ENCODE assay signal across 35 cellular contexts in genomic region chr9:108600896-108601295, GRCh38.
DNase-seq lines count a peak whose midpoint lies in the region; ATAC-seq and TF ChIP-seq lines count a peak whose summit lies in the region.
"Had no signal": no experiment of that assay in that cellular context is flagged by ENCODE, and none has a peak within 500 bp of the region (broad histone marks: within the 10 kb centered on the region; RNA-seq: fewer than 3 reads in every experiment).

No MANE protein-coding gene starts in this region.

- H3K27me3 Mint-ChIP-seq in GM23338 (ENCODE audit: insufficient read depth, low read depth, poor library complexity) (no peaks in the 10 kb centered on the region), neural progenitor cell (ENCODE audit: insufficient read depth, low read depth) (peaks cover 8% of the 10 kb centered on the region)
- peaks cover 5% of the 10 kb centered on the region for H3K27me3 Mint-ChIP-seq in activated T-helper 17 cell treated with anti-CD3 and anti-CD28 coated beads, Interleukin-2, amount 50 U/mL, for 72 hours
- H3K27me3 Mint-ChIP-seq: B cell; CD4-positive, alpha-beta memory T cell; CD8-positive, alpha-beta memory T cell had no signal

- TF ChIP-seq CTCF in GM23338 (conservative IDR thresholded peaks at IDR 0.05; ENCODE audit: low read depth in 2 of 2) (no peak), neural progenitor cell (IDR thresholded peaks at IDR 0.05) (no peak)

- H3K9ac ChIP-seq in neural progenitor cell, result no peak overlapping the region
- H3K9ac ChIP-seq: BLaER1; BLaER1 treated with 17β-estradiol and CSF1 and Interleukin-3, amounts not matched to agents 10 nM and 100 nM had no signal

- H3K4me1 Mint-ChIP-seq in GM23338 (peaks cover 10% of the 10 kb centered on the region), neural progenitor cell (peaks cover 3% of the 10 kb centered on the region)
- H3K4me1 Mint-ChIP-seq in stimulated activated effector memory CD8-positive, alpha-beta T cell treated with anti-CD3 and anti-CD28 coated beads, Interleukin-12 subunit alpha, Interleukin-12 subunit beta, amount 100 ng/mL, for 72 hours, result no peaks in the 10 kb centered on the region
- H3K4me1 Mint-ChIP-seq in activated T-helper 17 cell treated with anti-CD3 and anti-CD28 coated beads, Interleukin-2, amount 50 U/mL, for 72 hours, result no peaks in the 10 kb centered on the region
- H3K4me1 Mint-ChIP-seq: B cell; CD4-positive, alpha-beta memory T cell; CD4-positive, CD25-positive, alpha-beta regulatory T cell; CD8-positive, alpha-beta memory T cell had no signal

- H3K9me2 ChIP-seq in GM23338 (ENCODE audit: insufficient read depth), result peaks cover 10% of the 10 kb centered on the region; the same call in 1 of the 2 replicates

- ATAC-seq in GM23338 (no peak), GM21515 (IDR thresholded peaks at IDR 0.05; ENCODE audit: unreplicated experiment) (no peak)
- no peak for ATAC-seq in stimulated activated effector memory CD8-positive, alpha-beta T cell treated with anti-CD3 and anti-CD28 coated beads, Interleukin-12 subunit alpha, Interleukin-12 subunit beta, amount 100 ng/mL, for 72 hours
- ATAC-seq in activated T-helper 17 cell treated with anti-CD3 and anti-CD28 coated beads, Interleukin-2, amount 50 U/mL, for 72 hours (replicated peaks), result no peak
- ATAC-seq: A549; CD8-positive, alpha-beta T cell had no signal

- DNase-seq in GM23338 (ENCODE audit: low spot score) (peak; percentile 4), HAP-1 (ENCODE audit: low spot score in 2 of 2) (peak; percentile 37 to 64), astrocyte of the hippocampus (ENCODE audit: low read depth, low spot score) (peak; percentile 54), neural progenitor cell (ENCODE audit: low spot score) (peak; percentile 10)
- no peak for DNase-seq in stimulated activated effector memory CD8-positive, alpha-beta T cell treated with anti-CD3 and anti-CD28 coated beads, Interleukin-12 subunit alpha, Interleukin-12 subunit beta, amount 100 ng/mL, for 72 hours (ENCODE audit: low spot score in 2 of 2)
- no peak for DNase-seq in central memory CD4-positive, alpha-beta T cell
- DNase-seq: 8988T; ACHN; AML-193; BE2C; C1 segment of cervical spinal cord; Caco-2; Calu3; CD4-positive, alpha-beta memory T cell; CD4-positive, alpha-beta T cell; CD4-positive, CD25-positive, alpha-beta regulatory T cell; CD8-positive, alpha-beta memory T cell; CD8-positive, alpha-beta T cell; COR-L47; DMS 273 treated with DMSO at 0.1 percent for 48 hours; DMS153; DMS53; DMS79; DMS79 treated with DMSO at 0.1 percent for 48 hours; DND-41; EL had no signal

- H2AFZ ChIP-seq in GM23338 (no peak overlapping the region), neural progenitor cell (replicated peaks) (no peak overlapping the region)

- no peak overlapping the region for H3K4me3 ChIP-seq in GM23338
- no peak overlapping the region for H3K4me3 ChIP-seq in HAP-1
- no peak overlapping the region for H3K4me3 ChIP-seq in neural progenitor cell
- H3K4me3 ChIP-seq: A549; BLaER1; BLaER1 treated with 17β-estradiol and CSF1 and Interleukin-3, amounts not matched to agents 10 nM and 100 nM had no signal

- H3K9me3 ChIP-seq in HAP-1 (no peaks in the 10 kb centered on the region), neural progenitor cell (ENCODE audit: low read depth) (no peaks in the 10 kb centered on the region)
- H3K9me3 ChIP-seq: A549; BE2C; BLaER1; BLaER1 treated with 17β-estradiol and CSF1 and Interleukin-3, amounts not matched to agents 10 nM and 100 nM; Caco-2 had no signal

- in situ Hi-C loops in HAP-1 (cut with MboI; ENCODE audit: low sequenced_read_pairs), result no loop called here

- H4K20me1 ChIP-seq in GM23338 (replicated peaks; ENCODE audit: insufficient read depth) (no peaks in the 10 kb centered on the region), neural progenitor cell (ENCODE audit: low read depth) (no peaks in the 10 kb centered on the region)
- H4K20me1 ChIP-seq: BLaER1; BLaER1 treated with 17β-estradiol and CSF1 and Interleukin-3, amounts not matched to agents 10 nM and 100 nM had no signal

- no peaks in the 10 kb centered on the region; the same call in 1 of the 2 replicates for H3K4me1 ChIP-seq in GM23338 (ENCODE audit: insufficient read depth)
- peaks cover 10% of the 10 kb centered on the region; the same call in 1 of the 2 replicates for H3K4me1 ChIP-seq in HAP-1
- H3K4me1 ChIP-seq in neural progenitor cell, result no peaks in the 10 kb centered on the region
- H3K4me1 ChIP-seq: A549; BE2C; BLaER1; BLaER1 treated with 17β-estradiol and CSF1 and Interleukin-3, amounts not matched to agents 10 nM and 100 nM; Caco-2 had no signal

- H3K27me3 ChIP-seq in GM23338 (ENCODE audit: insufficient read depth) (no peaks in the 10 kb centered on the region), HAP-1 (ENCODE audit: low read depth) (no peaks in the 10 kb centered on the region), neural progenitor cell (no peaks in the 10 kb centered on the region)
- H3K27me3 ChIP-seq: BE2C; BLaER1; BLaER1 treated with 17β-estradiol and CSF1 and Interleukin-3, amounts not matched to agents 10 nM and 100 nM had no signal

- H3K4me3 Mint-ChIP-seq in GM23338 (no peak overlapping the region), neural progenitor cell (no peak overlapping the region)
- no peak overlapping the region for H3K4me3 Mint-ChIP-seq in stimulated activated effector memory CD8-positive, alpha-beta T cell treated with anti-CD3 and anti-CD28 coated beads, Interleukin-12 subunit alpha, Interleukin-12 subunit beta, amount 100 ng/mL, for 72 hours
- H3K4me3 Mint-ChIP-seq in activated T-helper 17 cell treated with anti-CD3 and anti-CD28 coated beads, Interleukin-2, amount 50 U/mL, for 72 hours, result no peak overlapping the region
- H3K4me3 Mint-ChIP-seq: B cell; CD14-positive monocyte; CD4-positive, alpha-beta memory T cell; CD4-positive, alpha-beta T cell; CD4-positive, CD25-positive, alpha-beta regulatory T cell; CD8-positive, alpha-beta memory T cell; CD8-positive, alpha-beta T cell had no signal

- no peaks in the 10 kb centered on the region; the same call in 2 of the 3 replicates for H3K36me3 Mint-ChIP-seq in GM23338 (ENCODE audit: low read depth)
- H3K36me3 Mint-ChIP-seq in neural progenitor cell, result no peaks in the 10 kb centered on the region
- no peaks in the 10 kb centered on the region for H3K36me3 Mint-ChIP-seq in stimulated activated effector memory CD8-positive, alpha-beta T cell treated with anti-CD3 and anti-CD28 coated beads, Interleukin-12 subunit alpha, Interleukin-12 subunit beta, amount 100 ng/mL, for 72 hours
- no peaks in the 10 kb centered on the region for H3K36me3 Mint-ChIP-seq in activated T-helper 17 cell treated with anti-CD3 and anti-CD28 coated beads, Interleukin-2, amount 50 U/mL, for 72 hours (ENCODE audit: low read depth)
- H3K36me3 Mint-ChIP-seq: CD14-positive monocyte; CD4-positive, alpha-beta memory T cell; CD4-positive, CD25-positive, alpha-beta regulatory T cell; CD8-positive, alpha-beta memory T cell; CD8-positive, alpha-beta T cell had no signal

- H3K27ac ChIP-seq in GM23338 (ENCODE audit: low read depth) (no peak overlapping the region), neural progenitor cell (no peak overlapping the region)
- H3K27ac ChIP-seq: 22Rv1; A549; BLaER1; BLaER1 treated with 17β-estradiol and CSF1 and Interleukin-3, amounts not matched to agents 10 nM and 100 nM; C4-2B had no signal

- H3K36me3 ChIP-seq in GM23338 (ENCODE audit: insufficient read depth) (no peaks in the 10 kb centered on the region), HAP-1 (replicated peaks) (no peaks in the 10 kb centered on the region), neural progenitor cell (no peaks in the 10 kb centered on the region)
- H3K36me3 ChIP-seq: BE2C; BLaER1; BLaER1 treated with 17β-estradiol and CSF1 and Interleukin-3, amounts not matched to agents 10 nM and 100 nM had no signal

- H3K9me3 Mint-ChIP-seq in GM23338, result no peaks in the 10 kb centered on the region; the same call in 2 of the 3 replicates
- H3K9me3 Mint-ChIP-seq in neural progenitor cell, result no peaks in the 10 kb centered on the region
- peaks cover 10% of the 10 kb centered on the region for H3K9me3 Mint-ChIP-seq in stimulated activated effector memory CD8-positive, alpha-beta T cell treated with anti-CD3 and anti-CD28 coated beads, Interleukin-12 subunit alpha, Interleukin-12 subunit beta, amount 100 ng/mL, for 72 hours
- peaks cover 9% of the 10 kb centered on the region for H3K9me3 Mint-ChIP-seq in activated T-helper 17 cell treated with anti-CD3 and anti-CD28 coated beads, Interleukin-2, amount 50 U/mL, for 72 hours
- H3K9me3 Mint-ChIP-seq: CD4-positive, alpha-beta T cell; CD8-positive, alpha-beta T cell had no signal

- H3K79me2 ChIP-seq in GM23338 (replicated peaks; ENCODE audit: insufficient read depth) (no peaks in the 10 kb centered on the region), neural progenitor cell (ENCODE audit: low read depth) (no peaks in the 10 kb centered on the region)

- no peak overlapping the region for H3K4me2 ChIP-seq in GM23338
- no peak overlapping the region for H3K4me2 ChIP-seq in neural progenitor cell
- H3K4me2 ChIP-seq: A549; BLaER1; BLaER1 treated with 17β-estradiol and CSF1 and Interleukin-3, amounts not matched to agents 10 nM and 100 nM had no signal

- no peak overlapping the region for H3K27ac Mint-ChIP-seq in GM23338
- H3K27ac Mint-ChIP-seq in neural progenitor cell, result no peak overlapping the region
- no peak overlapping the region for H3K27ac Mint-ChIP-seq in stimulated activated effector memory CD8-positive, alpha-beta T cell treated with anti-CD3 and anti-CD28 coated beads, Interleukin-12 subunit alpha, Interleukin-12 subunit beta, amount 100 ng/mL, for 72 hours
- no peak overlapping the region for H3K27ac Mint-ChIP-seq in activated T-helper 17 cell treated with anti-CD3 and anti-CD28 coated beads, Interleukin-2, amount 50 U/mL, for 72 hours
- H3K27ac Mint-ChIP-seq: B cell; CD14-positive monocyte; CD4-positive, alpha-beta memory T cell; CD4-positive, alpha-beta T cell; CD8-positive, alpha-beta memory T cell; CD8-positive, alpha-beta T cell had no signal

- no peaks in the 10 kb centered on the region for H3F3A ChIP-seq in GM23338 (replicated peaks; ENCODE audit: low read depth)
- H3F3A ChIP-seq in neural progenitor cell (ENCODE audit: low read depth), result no peaks in the 10 kb centered on the region

TF ChIP-seq in GM23338, 12 proteins besides CTCF, POLR2A, EP300 and RAD21 (continues in another document):
- no peak for TF ChIP-seq ZNF114 (CRISPR knock-in tag; IDR thresholded peaks at IDR 0.05)
- no peak for TF ChIP-seq EZH2 (IDR thresholded peaks at IDR 0.05; ENCODE audit: low read depth, unreplicated experiment)

Comparison
In these comparisons a context has a peak if more than half of its experiments do, and no peak if none do; other contexts are left out.
1. DNase-seq: peak in GM23338 (single experiment), HAP-1 (2 of 2), astrocyte of the hippocampus (single experiment) and neural progenitor cell (single experiment); none in stimulated activated effector memory CD8-positive, alpha-beta T cell treated with anti-CD3 and anti-CD28 coated beads, Interleukin-12 subunit alpha, Interleukin-12 subunit beta, amount 100 ng/mL, for 72 hours (0 of 2) and central memory CD4-positive, alpha-beta T cell (single experiment).